In genomic region chr10:45555789-45556188, GRCh38 we compare ENCODE assay signal across 32 cellular contexts.
DNase-seq lines count a peak whose midpoint lies in the region; ATAC-seq and TF ChIP-seq lines count a peak whose summit lies in the region.
"Had no signal": no experiment of that assay in that cellular context is flagged by ENCODE, and none has a peak within 500 bp of the region (broad histone marks: within the 10 kb centered on the region; RNA-seq: fewer than 3 reads in every experiment).

No MANE protein-coding gene starts in this region.

- TF ChIP-seq CTCF in CD14-positive monocyte (IDR thresholded peaks at IDR 0.05): no peak
- no peak for TF ChIP-seq CTCF in Loucy (conservative IDR thresholded peaks at IDR 0.05; ENCODE audit: low read length)
- TF ChIP-seq CTCF in epithelial cell of esophagus (IDR thresholded peaks at IDR 0.05; ENCODE audit: insufficient read depth, low read depth, low read length, missing control alignments): no peak

- H3K36me3 ChIP-seq in Loucy (ENCODE audit: insufficient read depth, low read length): no peaks in the 10 kb centered on the region; the same call in 1 of the 2 replicates
- H3K36me3 ChIP-seq: adrenal gland, prostate gland, sigmoid colon had no signal

- H3K4me2 ChIP-seq in Loucy (ENCODE audit: low read depth, low read length, poor library complexity, severe bottlenecking): peak overlapping the region; percentile 75
- H3K4me2 ChIP-seq: PC-9 had no signal

- DNase-seq in CD14-positive monocyte (ENCODE audit: low spot score): no peak
- peak; percentile 23 for DNase-seq in epithelial cell of esophagus (ENCODE audit: low read depth)
- no peak for DNase-seq in left lobe of liver (ENCODE audit: low spot score)
- DNase-seq in hippocampal formation (lab: John Stamatoyannopoulos, UW): no peak
- DNase-seq in activated CD4-positive, alpha-beta T cell treated with anti-CD3 and anti-CD28 coated beads, Interleukin-2, amount 50 U/mL, for 1 hour: no peak
- no peak for DNase-seq in activated CD4-positive, alpha-beta T cell treated with anti-CD3 and anti-CD28 coated beads, Interleukin-2, amount 50 U/mL, for 48 hours
- DNase-seq: activated CD4-positive, alpha-beta T cell treated with anti-CD3 and anti-CD28 coated beads for 1 hour; activated CD8-positive, alpha-beta memory T cell treated with anti-CD3 and anti-CD28 coated beads, Interleukin-2, amount 50 U/mL, for 48 hours; activated CD8-positive, alpha-beta T cell treated with anti-CD3 and anti-CD28 coated beads for 36 hours; activated naive CD4-positive, alpha-beta T cell treated with anti-CD3 and anti-CD28 coated beads for 36 hours; adrenal gland; body of pancreas; C1 segment of cervical spinal cord; foreskin keratinocyte; head of caudate nucleus; left ventricle myocardium superior; midbrain; naive thymus-derived CD4-positive, alpha-beta T cell; NCI-H1417 treated with DMSO at 0.1 percent for 48 hours; NCI-H2029 treated with DMSO at 0.1 percent for 48 hours; NCI-H524 treated with DMSO at 0.1 percent for 48 hours; nucleus accumbens; PC-9; Right ventricle myocardium superior; sigmoid colon had no signal

- peaks cover 7 to 9% of the 10 kb centered on the region in 2 donors for H3K36me3 Mint-ChIP-seq in CD14-positive monocyte

- H3K4me1 Mint-ChIP-seq in CD14-positive monocyte: peaks cover 51% of the 10 kb centered on the region

- no peaks in the 10 kb centered on the region for H3K27me3 ChIP-seq in Loucy (ENCODE audit: insufficient read depth, low read length, poor library complexity, severe bottlenecking)
- H3K27me3 ChIP-seq: adrenal gland, body of pancreas, foreskin keratinocyte, sigmoid colon had no signal

- H3F3A ChIP-seq in Loucy (ENCODE audit: low read depth): 0 out of 2 replicates have a peak, but pooled peaks cover 6% of the 10 kb centered on the region

- H3K27ac Mint-ChIP-seq in CD14-positive monocyte: peak overlapping the region in 4 of 7 donors; percentile 8 to 55 (median 31)
- H3K27ac Mint-ChIP-seq: activated CD8-positive, alpha-beta T cell treated with anti-CD3 and anti-CD28 coated beads for 36 hours; activated naive CD4-positive, alpha-beta T cell treated with anti-CD3 and anti-CD28 coated beads for 36 hours; activated T-helper 1 cell treated with anti-CD3 and anti-CD28 coated beads, Interleukin-12 subunit alpha, Interleukin-12 subunit beta, Interleukin-2, Interleukin-4 antibody, amounts not matched to agents 30 ng/mL and 10 ng/mL and 1 ng/mL, durations not matched to agents 14 hours and 24 hours and 36 hours; IgD-negative memory B cell; type B pancreatic cell had no signal

- peaks cover 0 to 2% (median 0%) of the 10 kb centered on the region in 3 donors for H3K27me3 Mint-ChIP-seq in CD14-positive monocyte (ENCODE audit: low read depth in 3 of 3)
- H3K27me3 Mint-ChIP-seq: activated CD8-positive, alpha-beta T cell treated with anti-CD3 and anti-CD28 coated beads for 36 hours; naive thymus-derived CD4-positive, alpha-beta T cell; stimulated activated memory B cell treated with anti-CD40 and anti-IgM and Interleukin-4, amounts not matched to agents 10 μg/mL and 1 μg/mL and 100 μg/mL, for 72 hours; type B pancreatic cell had no signal

- H3K4me3 Mint-ChIP-seq in CD14-positive monocyte: peak overlapping the region in 1 of 2 donors; percentile 46
- H3K4me3 Mint-ChIP-seq: activated CD8-positive, alpha-beta T cell treated with anti-CD3 and anti-CD28 coated beads for 36 hours; activated naive CD4-positive, alpha-beta T cell treated with anti-CD3 and anti-CD28 coated beads for 36 hours; activated T-helper 1 cell treated with anti-CD3 and anti-CD28 coated beads, Interleukin-12 subunit alpha, Interleukin-12 subunit beta, Interleukin-2, Interleukin-4 antibody, amounts not matched to agents 30 ng/mL and 10 ng/mL and 1 ng/mL, durations not matched to agents 14 hours and 24 hours and 36 hours; IgD-negative memory B cell; naive thymus-derived CD4-positive, alpha-beta T cell; stimulated activated memory B cell treated with anti-CD40 and anti-IgM and Interleukin-4, amounts not matched to agents 10 μg/mL and 1 μg/mL and 100 μg/mL, for 72 hours; type B pancreatic cell had no signal

- peaks cover 34% of the 10 kb centered on the region for H3K4me1 ChIP-seq in Loucy (ENCODE audit: insufficient read depth, low read length, poor library complexity, severe bottlenecking)
- H3K4me1 ChIP-seq: prostate gland had no signal

- intact Hi-C loops in CD14-positive monocyte (cut with micrococcal nuclease): no loop called here

- H3K9ac ChIP-seq in Loucy (ENCODE audit: low read depth, low read length, poor library complexity, severe bottlenecking): peak overlapping the region; percentile 57

- peak; percentile 46 for ATAC-seq in left lobe of liver
- no peak for ATAC-seq in GM19452 (IDR thresholded peaks at IDR 0.05; ENCODE audit: unreplicated experiment)
- ATAC-seq: activated CD8-positive, alpha-beta T cell treated with anti-CD3 and anti-CD28 coated beads for 36 hours; body of pancreas; foreskin keratinocyte; left ventricle myocardium superior; naive thymus-derived CD4-positive, alpha-beta T cell; stimulated activated memory B cell treated with anti-CD40 and anti-IgM and Interleukin-4, amounts not matched to agents 10 μg/mL and 1 μg/mL and 100 μg/mL, for 72 hours had no signal

- H3K9me3 ChIP-seq in Loucy (ENCODE audit: insufficient read depth, low read depth, low read length): no peaks in the 10 kb centered on the region
- H3K9me3 ChIP-seq: adrenal gland, body of pancreas, prostate gland, sigmoid colon had no signal

- H3K79me2 ChIP-seq in Loucy (ENCODE audit: insufficient read depth, low read length): peaks cover 15% of the 10 kb centered on the region; the same call in 1 of the 2 replicates

- no peak overlapping the region for H2AFZ ChIP-seq in Loucy (ENCODE audit: low read length)
- H2AFZ ChIP-seq: PC-9 had no signal

- no peaks in the 10 kb centered on the region for H4K20me1 ChIP-seq in Loucy (ENCODE audit: insufficient read depth, low read length, poor library complexity, severe bottlenecking)

- H3K4me3 ChIP-seq in Loucy (ENCODE audit: low read length, poor library complexity, severe bottlenecking): no peak overlapping the region
- H3K4me3 ChIP-seq in epithelial cell of esophagus (ENCODE audit: low read length): no peak overlapping the region
- H3K4me3 ChIP-seq: adrenal gland, body of pancreas, PC-9, prostate gland, sigmoid colon had no signal

- H3K9me3 Mint-ChIP-seq in CD14-positive monocyte: peaks cover 0 to 2% (median 0%) of the 10 kb centered on the region in 7 donors
- H3K9me3 Mint-ChIP-seq: activated CD8-positive, alpha-beta T cell treated with anti-CD3 and anti-CD28 coated beads for 36 hours; activated naive CD4-positive, alpha-beta T cell treated with anti-CD3 and anti-CD28 coated beads for 36 hours; IgD-negative memory B cell; stimulated activated memory B cell treated with anti-CD40 and anti-IgM and Interleukin-4, amounts not matched to agents 10 μg/mL and 1 μg/mL and 100 μg/mL, for 72 hours; type B pancreatic cell had no signal

- H3K9me2 ChIP-seq in Loucy (replicated peaks; ENCODE audit: low read depth, low read length): no peaks in the 10 kb centered on the region
